28 cellular contexts compared by ENCODE assay signal in the genomic region with DNA sequence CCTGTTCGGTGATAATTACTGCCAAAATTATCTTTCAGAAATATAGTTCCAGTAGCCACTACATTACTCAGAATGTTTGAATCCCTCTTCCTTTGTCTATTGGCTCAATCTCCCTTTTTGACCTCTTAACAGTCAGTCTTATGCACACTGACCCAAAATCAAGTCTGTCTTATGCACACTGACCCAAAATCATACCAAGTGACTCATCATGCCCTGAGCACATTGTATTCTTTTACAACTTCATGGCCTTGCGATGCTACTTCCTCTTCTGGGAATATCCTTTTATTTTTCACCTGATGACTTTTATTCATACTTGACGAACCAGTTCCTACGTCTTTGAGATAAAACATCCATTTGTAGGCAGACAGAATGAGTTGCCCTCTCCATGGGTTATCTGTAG.
DNase-seq lines count a peak whose midpoint lies in the region; ATAC-seq and TF ChIP-seq lines count a peak whose summit lies in the region.
"Had no signal": no experiment of that assay in that cellular context is flagged by ENCODE, and none has a peak within 500 bp of the region (broad histone marks: within the 10 kb centered on the region; RNA-seq: fewer than 3 reads in every experiment).

No MANE protein-coding gene starts in this region.

- H3K27me3 ChIP-seq in prostate gland (replicated peaks; ENCODE audit: insufficient read depth), result no peaks in the 10 kb centered on the region
- H3K27me3 ChIP-seq: ascending aorta, SJSA1, suprapubic skin had no signal

- intact Hi-C loops in prostate gland (cut with DNase I), result no loop called here

- no peak for TF ChIP-seq POLR2A in prostate gland (IDR thresholded peaks at IDR 0.05)

- ATAC-seq in HG03095 (IDR thresholded peaks at IDR 0.05; ENCODE audit: unreplicated experiment), result no peak
- ATAC-seq: activated CD8-positive, alpha-beta memory T cell treated with anti-CD3 and anti-CD28 coated beads, Interleukin-2, amount 10 ng/mL, durations not matched to agents 7 days and 5 days; activated naive CD4-positive, alpha-beta T cell treated with anti-CD3 and anti-CD28 coated beads, Interleukin-2, amount 50 U/mL, for 72 hours; GM12878; HCT116; Panc1; T-helper 17 cell had no signal

- H3K36me3 ChIP-seq in prostate gland, result no peaks in the 10 kb centered on the region
- H3K36me3 ChIP-seq: ascending aorta, left ventricle myocardium inferior, SJSA1, suprapubic skin had no signal

- no peak for TF ChIP-seq CTCF in epithelial cell of esophagus (IDR thresholded peaks at IDR 0.05; ENCODE audit: insufficient read depth, low read depth, low read length, missing control alignments)
- TF ChIP-seq CTCF in prostate gland (IDR thresholded peaks at IDR 0.05), result no peak

- H3K4me3 ChIP-seq in epithelial cell of esophagus (ENCODE audit: low read length) (no peak overlapping the region), prostate gland (no peak overlapping the region)
- H3K4me3 ChIP-seq: ascending aorta, GM12878, left ventricle myocardium inferior, SJSA1, suprapubic skin had no signal

- no peaks in the 10 kb centered on the region for H3K4me1 ChIP-seq in prostate gland (replicated peaks)
- H3K4me1 ChIP-seq: ascending aorta, left ventricle myocardium inferior, SJSA1 had no signal

- DNase-seq in ELR (ENCODE audit: low read depth) (peak; percentile 56), OCI-M1 (lab: John Stamatoyannopoulos, UW) (peak; percentile 43), epithelial cell of esophagus (ENCODE audit: low read depth) (peak; percentile 88), kidney tubule cell (ENCODE audit: low spot score) (peak; percentile 67), prostate gland (ENCODE audit: low spot score) (no peak), NCI-H446 treated with DMSO at 0.1 percent for 48 hours (lab: John Stamatoyannopoulos, UW) (no peak)
- no peak for DNase-seq in stimulated activated CD4-positive, alpha-beta T cell treated with anti-CD3 and anti-CD28 coated beads, Interleukin-4, amount 100 ng/mL, for 1 hour
- DNase-seq: activated CD4-positive, alpha-beta T cell treated with anti-CD3 and anti-CD28 coated beads, Interleukin-2, amount 10 ng/mL, durations not matched to agents 7 days and 5 days; activated CD8-positive, alpha-beta memory T cell treated with anti-CD3 and anti-CD28 coated beads, Interleukin-2, amount 10 ng/mL, durations not matched to agents 7 days and 5 days; CD4-positive, alpha-beta T cell; DMS 273 treated with DMSO at 0.1 percent for 48 hours; erythroblast; head of caudate nucleus; Kasumi-1; left ventricle myocardium inferior; NCI-H1105; NCI-H2029; NCI-H345; T-helper 17 cell had no signal

- H3K27ac ChIP-seq in prostate gland, result no peak overlapping the region
- H3K27ac ChIP-seq: ascending aorta, left ventricle myocardium inferior, SJSA1, suprapubic skin, VCaP had no signal

- H3K9me3 ChIP-seq in prostate gland, result no peaks in the 10 kb centered on the region
- H3K9me3 ChIP-seq: ascending aorta, left ventricle myocardium inferior, SJSA1, suprapubic skin had no signal

- 68% methylated on average over 4 of the region's 4 CpGs for WGBS in prostate gland

Comparison
In these comparisons a context has a peak if more than half of its experiments do, and no peak if none do; other contexts are left out.
1. DNase-seq: peak in ELR (single experiment), OCI-M1 (single experiment), epithelial cell of esophagus (single experiment) and kidney tubule cell (single experiment); none in prostate gland (single experiment), NCI-H446 treated with DMSO at 0.1 percent for 48 hours (single experiment) and stimulated activated CD4-positive, alpha-beta T cell treated with anti-CD3 and anti-CD28 coated beads, Interleukin-4, amount 100 ng/mL, for 1 hour (single experiment).